ENCODE assay signal across 1 cellular context in genomic region chr1:234515411-234515810, GRCh38.
TF ChIP-seq lines count a peak whose summit lies in the region.

No MANE protein-coding gene starts in this region.

TF ChIP-seq in WTC11, 78 proteins besides CTCF, POLR2A, EP300 and RAD21 (continued from another document):
- no peak for TF ChIP-seq AR (CRISPR knock-in tag; IDR thresholded peaks at IDR 0.05)
